ENCODE assay signal across 11 cellular contexts in the genomic region with DNA sequence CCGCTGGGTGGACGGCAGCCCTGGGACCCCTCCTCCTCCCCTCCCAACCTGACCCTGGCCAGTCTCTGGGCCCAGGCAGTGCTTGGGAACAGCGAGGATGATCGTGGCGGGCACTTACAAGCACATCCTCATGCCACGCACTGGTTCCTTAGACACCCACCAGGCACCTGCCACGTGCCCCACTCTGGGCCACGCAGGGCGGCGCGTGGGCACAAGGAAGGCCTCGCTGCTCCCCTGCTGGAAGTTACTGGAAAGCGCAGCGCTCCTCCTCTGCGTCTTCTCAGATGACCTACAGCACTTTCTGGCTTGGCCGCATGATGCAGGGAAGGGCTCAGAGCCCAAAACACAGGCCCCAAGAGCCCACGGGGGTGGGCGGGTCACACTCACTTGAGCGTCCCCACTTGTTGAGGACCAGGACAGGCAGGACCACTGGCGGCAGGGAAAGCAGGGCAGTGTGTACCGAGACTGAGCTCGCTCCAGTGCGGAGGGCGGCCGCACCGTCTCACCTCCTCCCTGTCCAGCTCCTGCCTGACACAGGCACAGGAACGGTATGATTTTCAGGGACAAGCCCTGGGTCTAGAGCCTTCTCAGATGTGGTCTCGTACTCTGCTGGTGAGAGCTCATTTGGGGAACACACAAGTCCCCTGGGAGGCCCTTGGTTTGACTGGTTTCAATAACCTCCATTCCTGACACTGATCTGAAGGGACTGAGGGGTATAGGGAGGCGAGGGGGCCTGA.
DNase-seq lines count a peak whose midpoint lies in the region; ATAC-seq and TF ChIP-seq lines count a peak whose summit lies in the region.
"Had no signal": no experiment of that assay in that cellular context is flagged by ENCODE, and none has a peak within 500 bp of the region (broad histone marks: within the 10 kb centered on the region; RNA-seq: fewer than 3 reads in every experiment).

No MANE protein-coding gene starts in this region.

- peak; percentile 44 for TF ChIP-seq CTCF in GM12873 (IDR thresholded peaks at IDR 0.05; ENCODE audit: insufficient read depth, low read depth, low read length, missing control alignments)

- H3K4me1 ChIP-seq in esophagus (ENCODE audit: control insufficient read depth in 2 of 2, insufficient read depth in 2 of 2, low read length in 1 of 2), result peaks cover 4 to 8% of the 10 kb centered on the region in 2 donors
- H3K4me1 ChIP-seq: Peyer's patch had no signal

- WGBS in esophagus, 2 donors, result 90 to 93% methylated on average over 28 to 29 of the region's 29 CpGs

- DNase-seq in UCSD-AML1 (lab: John Stamatoyannopoulos, UW; ENCODE audit: unreplicated experiment) (no peak), SKM-1 (lab: John Stamatoyannopoulos, UW; ENCODE audit: unreplicated experiment) (no peak), NCI-H2081 (lab: John Stamatoyannopoulos, UW) (no peak)
- no peak for DNase-seq in activated CD4-positive, alpha-beta T cell treated with anti-CD3 and anti-CD28 coated beads for 1 hour
- DNase-seq: KBM-7; Peyer's patch; stimulated activated CD4-positive, alpha-beta T cell treated with anti-CD3 and anti-CD28 coated beads, Interleukin-4, amount 100 ng/mL, for 4 hours had no signal

- no peaks in the 10 kb centered on the region for H3K9me3 ChIP-seq in esophagus (ENCODE audit: control insufficient read depth in 2 of 2, insufficient read depth in 1 of 2, low read depth in 1 of 2, low read length in 1 of 2)
- H3K9me3 ChIP-seq: Peyer's patch had no signal

- no peaks in the 10 kb centered on the region for H3K27me3 ChIP-seq in esophagus (ENCODE audit: control insufficient read depth in 1 of 2, insufficient read depth in 2 of 2, low read length in 2 of 2)
- H3K27me3 ChIP-seq: Peyer's patch had no signal

- H3K36me3 ChIP-seq in esophagus (ENCODE audit: control insufficient read depth in 2 of 2, insufficient read depth in 2 of 2, low read length in 1 of 2), result peaks cover 0 to 4% of the 10 kb centered on the region in 2 donors
- H3K36me3 ChIP-seq: Peyer's patch had no signal

- ATAC-seq in GM21390 (IDR thresholded peaks at IDR 0.05; ENCODE audit: unreplicated experiment) (peak; percentile 68), HG03025 (IDR thresholded peaks at IDR 0.05; ENCODE audit: low FRiP score, unreplicated experiment) (peak; percentile 59)

- H3K4me3 ChIP-seq in esophagus (ENCODE audit: low read depth in 1 of 2, low read length in 2 of 2), result no peak overlapping the region
- H3K4me3 ChIP-seq: Peyer's patch had no signal

- H3K27ac ChIP-seq in esophagus (ENCODE audit: low read depth in 2 of 2, low read length in 1 of 2), result peak overlapping the region; percentile 88 to 93
- H3K27ac ChIP-seq: Peyer's patch had no signal
